Comparison of ENCODE assay signal across 19 cellular contexts in the genomic region with DNA sequence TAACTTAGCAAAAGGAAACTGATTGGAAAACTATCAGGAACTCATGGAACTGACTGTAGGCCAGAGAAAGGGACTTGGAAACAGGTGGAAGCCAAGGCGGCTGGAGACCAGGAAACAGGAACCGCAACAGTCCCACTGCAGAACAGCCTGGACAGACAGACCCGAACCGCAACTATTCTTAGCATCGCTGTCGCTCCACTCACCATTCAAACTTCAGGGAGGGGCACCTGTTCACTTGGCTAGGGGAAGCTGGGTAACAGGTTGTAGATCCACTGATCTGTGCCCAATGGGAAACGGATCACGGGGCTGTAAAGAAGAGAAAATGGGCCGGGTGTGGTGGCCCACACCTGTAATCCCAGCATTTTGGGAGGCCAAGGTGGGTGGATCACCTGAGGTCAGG.
DNase-seq lines count a peak whose midpoint lies in the region; FAIRE-seq and TF ChIP-seq lines count a peak whose summit lies in the region.
"Had no signal": no experiment of that assay in that cellular context is flagged by ENCODE, and none has a peak within 500 bp of the region (broad histone marks: within the 10 kb centered on the region; RNA-seq: fewer than 3 reads in every experiment).

No MANE protein-coding gene starts in this region.

- DNase-seq in NOMO-1 treated with DMSO at 0.1 percent for 48 hours (lab: John Stamatoyannopoulos, UW; ENCODE audit: unreplicated experiment), result peak; percentile 62
- peak; percentile 18 for DNase-seq in chondrocyte (ENCODE audit: low spot score)
- DNase-seq in spleen, result peak; percentile 20
- no peak for DNase-seq in activated naive CD4-positive, alpha-beta T cell treated with Interleukin-2 at 50 U/mL for 16 hours
- DNase-seq in ecto neural progenitor cell (ENCODE audit: low spot score), result no peak
- DNase-seq in urothelium cell line (ENCODE audit: low spot score), result no peak
- DNase-seq: ACHN; CD8-positive, alpha-beta T cell; DMS79; NCI-H1417 treated with DMSO at 0.1 percent for 48 hours; NCI-H1930; NCI-H2171; NCI-H446; NCI-H69; T-cell had no signal

- H3K9me3 ChIP-seq in HEK293 (ENCODE audit: control insufficient read depth, insufficient read depth, low read depth, low read length) (no peaks in the 10 kb centered on the region), spleen (no peaks in the 10 kb centered on the region)

- no peak overlapping the region for H3K4me3 Mint-ChIP-seq in chondrocyte (ENCODE audit: unreplicated experiment)
- H3K4me3 Mint-ChIP-seq: CD8-positive, alpha-beta T cell; T-cell had no signal

- H3K27ac ChIP-seq in HEK293 (ENCODE audit: extremely low read depth, low read depth, low read length), result no peak overlapping the region
- no peak overlapping the region for H3K27ac ChIP-seq in spleen

- 87 to 91% (median 89%) methylated on average over 9 of the region's 9 CpGs for WGBS in spleen, 5 donors

- H3K4me1 ChIP-seq in HEK293 (ENCODE audit: control insufficient read depth, insufficient read depth, low read length), result no peaks in the 10 kb centered on the region
- H3K4me1 ChIP-seq in spleen, result peaks cover 0 to 29% (median 2%) of the 10 kb centered on the region in 6 donors

- H3K36me3 Mint-ChIP-seq in chondrocyte (ENCODE audit: low read depth), result peaks cover 1% of the 10 kb centered on the region

- H3K4me3 ChIP-seq in HEK293 (ENCODE audit: low read depth, low read length) (no peak overlapping the region), spleen (no peak overlapping the region)

- no peaks in the 10 kb centered on the region for H3K27me3 ChIP-seq in spleen (replicated peaks in 1 of 7)

- no peaks in the 10 kb centered on the region for H3K9me3 Mint-ChIP-seq in chondrocyte (ENCODE audit: low read depth)
- H3K9me3 Mint-ChIP-seq: CD8-positive, alpha-beta T cell; IgD-negative memory B cell; T-cell had no signal

- H3K27ac Mint-ChIP-seq in chondrocyte (ENCODE audit: unreplicated experiment), result no peak overlapping the region
- H3K27ac Mint-ChIP-seq: CD8-positive, alpha-beta T cell had no signal

- H3K36me3 ChIP-seq in HEK293 (ENCODE audit: control insufficient read depth in 2 of 2, insufficient read depth in 1 of 2, low read length in 2 of 2), result peaks cover 0 to 5% of the 10 kb centered on the region in 2 experiments; a peak in 1 of 3 replicates
- H3K36me3 ChIP-seq in spleen, result peaks cover 0 to 23% (median 0%) of the 10 kb centered on the region in 6 donors

- FAIRE-seq in urothelium cell line (lab: Jason Lieb, UNC), result no peak
- FAIRE-seq: D721Med, H54 had no signal

- peaks cover 19% of the 10 kb centered on the region for H3K4me1 Mint-ChIP-seq in chondrocyte (ENCODE audit: low read depth)

- POLR2A ChIA-PET in HEK293 (lab: Yijun Ruan, JAX), result no interaction called here

- H3K27me3 Mint-ChIP-seq in chondrocyte (ENCODE audit: low read depth), result no peaks in the 10 kb centered on the region
- H3K27me3 Mint-ChIP-seq: IgD-negative memory B cell, T-cell had no signal

- no peak for TF ChIP-seq POLR2A in spleen (IDR thresholded peaks at IDR 0.05)

- CTCF ChIA-PET in HEK293 (lab: Yijun Ruan, JAX), result interaction anchor here (0.6 to 0.9 kb wide), 2 partner anchors 104 to 221 kb away, joined by 3 read pairs; no protein-coding TSS in a partner anchor

- intact Hi-C loops in spleen (cut with DNase I; ENCODE audit: low total_unique reads), result no loop called here

- TF ChIP-seq CTCF in HEK293 (tag by site-specific recombination; IDR thresholded peaks at IDR 0.05) (no peak), chondrocyte (IDR thresholded peaks at IDR 0.05) (no peak), spleen (IDR thresholded peaks at IDR 0.05 in 8 of 11, conservative IDR thresholded peaks at IDR 0.05 in 3 of 11) (no peak)

TF ChIP-seq in HEK293, 187 proteins besides CTCF, POLR2A, EP300 and RAD21 (continues in another document):
- TF ChIP-seq, protein P1, sequence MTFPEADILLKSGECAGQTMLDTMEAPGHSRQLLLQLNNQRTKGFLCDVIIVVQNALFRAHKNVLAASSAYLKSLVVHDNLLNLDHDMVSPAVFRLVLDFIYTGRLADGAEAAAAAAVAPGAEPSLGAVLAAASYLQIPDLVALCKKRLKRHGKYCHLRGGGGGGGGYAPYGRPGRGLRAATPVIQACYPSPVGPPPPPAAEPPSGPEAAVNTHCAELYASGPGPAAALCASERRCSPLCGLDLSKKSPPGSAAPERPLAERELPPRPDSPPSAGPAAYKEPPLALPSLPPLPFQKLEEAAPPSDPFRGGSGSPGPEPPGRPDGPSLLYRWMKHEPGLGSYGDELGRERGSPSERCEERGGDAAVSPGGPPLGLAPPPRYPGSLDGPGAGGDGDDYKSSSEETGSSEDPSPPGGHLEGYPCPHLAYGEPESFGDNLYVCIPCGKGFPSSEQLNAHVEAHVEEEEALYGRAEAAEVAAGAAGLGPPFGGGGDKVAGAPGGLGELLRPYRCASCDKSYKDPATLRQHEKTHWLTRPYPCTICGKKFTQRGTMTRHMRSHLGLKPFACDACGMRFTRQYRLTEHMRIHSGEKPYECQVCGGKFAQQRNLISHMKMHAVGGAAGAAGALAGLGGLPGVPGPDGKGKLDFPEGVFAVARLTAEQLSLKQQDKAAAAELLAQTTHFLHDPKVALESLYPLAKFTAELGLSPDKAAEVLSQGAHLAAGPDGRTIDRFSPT (tag by site-specific recombination; IDR thresholded peaks at IDR 0.05), result no peak
- no peak for TF ChIP-seq ZNF596 (tag by site-specific recombination; IDR thresholded peaks at IDR 0.05)
- no peak for TF ChIP-seq ZNF585B (tag by site-specific recombination; IDR thresholded peaks at IDR 0.05)
- TF ChIP-seq ZNF623 (tag by site-specific recombination; IDR thresholded peaks at IDR 0.05), result no peak
- TF ChIP-seq ZNF514 (tag by site-specific recombination; IDR thresholded peaks at IDR 0.05), result no peak
- TF ChIP-seq, protein P2, sequence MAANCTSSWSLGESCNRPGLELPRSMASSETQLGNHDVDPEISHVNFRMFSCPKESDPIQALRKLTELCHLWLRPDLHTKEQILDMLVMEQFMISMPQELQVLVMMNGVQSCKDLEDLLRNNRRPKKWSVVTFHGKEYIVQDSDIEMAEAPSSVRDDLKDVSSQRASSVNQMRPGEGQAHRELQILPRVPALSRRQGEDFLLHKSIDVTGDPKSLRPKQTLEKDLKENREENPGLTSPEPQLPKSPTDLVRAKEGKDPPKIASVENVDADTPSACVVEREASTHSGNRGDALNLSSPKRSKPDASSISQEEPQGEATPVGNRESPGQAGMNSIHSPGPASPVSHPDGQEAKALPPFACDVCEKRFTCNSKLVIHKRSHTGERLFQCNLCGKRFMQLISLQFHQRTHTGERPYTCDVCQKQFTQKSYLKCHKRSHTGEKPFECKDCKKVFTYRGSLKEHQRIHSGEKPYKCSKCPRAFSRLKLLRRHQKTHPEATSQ (tag by site-specific recombination; IDR thresholded peaks at IDR 0.05), result no peak
- TF ChIP-seq SCRT1 (tag by site-specific recombination; IDR thresholded peaks at IDR 0.05; ENCODE audit: borderline replicate concordance), result peak; percentile 67
- TF ChIP-seq ZNF335 (tag by site-specific recombination; conservative IDR thresholded peaks at IDR 0.05), result no peak
- TF ChIP-seq ZNF311 (tag by site-specific recombination; IDR thresholded peaks at IDR 0.05; ENCODE audit: borderline replicate concordance), result no peak
- TF ChIP-seq ZNF658 (tag by site-specific recombination; IDR thresholded peaks at IDR 0.05), result no peak
- TF ChIP-seq, protein P3, sequence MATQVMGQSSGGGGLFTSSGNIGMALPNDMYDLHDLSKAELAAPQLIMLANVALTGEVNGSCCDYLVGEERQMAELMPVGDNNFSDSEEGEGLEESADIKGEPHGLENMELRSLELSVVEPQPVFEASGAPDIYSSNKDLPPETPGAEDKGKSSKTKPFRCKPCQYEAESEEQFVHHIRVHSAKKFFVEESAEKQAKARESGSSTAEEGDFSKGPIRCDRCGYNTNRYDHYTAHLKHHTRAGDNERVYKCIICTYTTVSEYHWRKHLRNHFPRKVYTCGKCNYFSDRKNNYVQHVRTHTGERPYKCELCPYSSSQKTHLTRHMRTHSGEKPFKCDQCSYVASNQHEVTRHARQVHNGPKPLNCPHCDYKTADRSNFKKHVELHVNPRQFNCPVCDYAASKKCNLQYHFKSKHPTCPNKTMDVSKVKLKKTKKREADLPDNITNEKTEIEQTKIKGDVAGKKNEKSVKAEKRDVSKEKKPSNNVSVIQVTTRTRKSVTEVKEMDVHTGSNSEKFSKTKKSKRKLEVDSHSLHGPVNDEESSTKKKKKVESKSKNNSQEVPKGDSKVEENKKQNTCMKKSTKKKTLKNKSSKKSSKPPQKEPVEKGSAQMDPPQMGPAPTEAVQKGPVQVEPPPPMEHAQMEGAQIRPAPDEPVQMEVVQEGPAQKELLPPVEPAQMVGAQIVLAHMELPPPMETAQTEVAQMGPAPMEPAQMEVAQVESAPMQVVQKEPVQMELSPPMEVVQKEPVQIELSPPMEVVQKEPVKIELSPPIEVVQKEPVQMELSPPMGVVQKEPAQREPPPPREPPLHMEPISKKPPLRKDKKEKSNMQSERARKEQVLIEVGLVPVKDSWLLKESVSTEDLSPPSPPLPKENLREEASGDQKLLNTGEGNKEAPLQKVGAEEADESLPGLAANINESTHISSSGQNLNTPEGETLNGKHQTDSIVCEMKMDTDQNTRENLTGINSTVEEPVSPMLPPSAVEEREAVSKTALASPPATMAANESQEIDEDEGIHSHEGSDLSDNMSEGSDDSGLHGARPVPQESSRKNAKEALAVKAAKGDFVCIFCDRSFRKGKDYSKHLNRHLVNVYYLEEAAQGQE (tag by site-specific recombination; IDR thresholded peaks at IDR 0.05), result no peak
- TF ChIP-seq, protein P4, sequence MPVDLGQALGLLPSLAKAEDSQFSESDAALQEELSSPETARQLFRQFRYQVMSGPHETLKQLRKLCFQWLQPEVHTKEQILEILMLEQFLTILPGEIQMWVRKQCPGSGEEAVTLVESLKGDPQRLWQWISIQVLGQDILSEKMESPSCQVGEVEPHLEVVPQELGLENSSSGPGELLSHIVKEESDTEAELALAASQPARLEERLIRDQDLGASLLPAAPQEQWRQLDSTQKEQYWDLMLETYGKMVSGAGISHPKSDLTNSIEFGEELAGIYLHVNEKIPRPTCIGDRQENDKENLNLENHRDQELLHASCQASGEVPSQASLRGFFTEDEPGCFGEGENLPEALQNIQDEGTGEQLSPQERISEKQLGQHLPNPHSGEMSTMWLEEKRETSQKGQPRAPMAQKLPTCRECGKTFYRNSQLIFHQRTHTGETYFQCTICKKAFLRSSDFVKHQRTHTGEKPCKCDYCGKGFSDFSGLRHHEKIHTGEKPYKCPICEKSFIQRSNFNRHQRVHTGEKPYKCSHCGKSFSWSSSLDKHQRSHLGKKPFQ (tag by site-specific recombination; IDR thresholded peaks at IDR 0.05), result no peak
- TF ChIP-seq REPIN1 (tag by site-specific recombination; IDR thresholded peaks at IDR 0.05; ENCODE audit: low read depth), result no peak
- no peak for TF ChIP-seq ZNF501 (tag by site-specific recombination; IDR thresholded peaks at IDR 0.05)

Comparison
In these comparisons a context has a peak if more than half of its experiments do, and no peak if none do; other contexts are left out.
1. DNase-seq: peak in NOMO-1 treated with DMSO at 0.1 percent for 48 hours (single experiment), chondrocyte (single experiment) and spleen (single experiment); none in activated naive CD4-positive, alpha-beta T cell treated with Interleukin-2 at 50 U/mL for 16 hours (single experiment), ecto neural progenitor cell (single experiment) and urothelium cell line (single experiment).